ENCODE assay signal across 14 cellular contexts in the genomic region with DNA sequence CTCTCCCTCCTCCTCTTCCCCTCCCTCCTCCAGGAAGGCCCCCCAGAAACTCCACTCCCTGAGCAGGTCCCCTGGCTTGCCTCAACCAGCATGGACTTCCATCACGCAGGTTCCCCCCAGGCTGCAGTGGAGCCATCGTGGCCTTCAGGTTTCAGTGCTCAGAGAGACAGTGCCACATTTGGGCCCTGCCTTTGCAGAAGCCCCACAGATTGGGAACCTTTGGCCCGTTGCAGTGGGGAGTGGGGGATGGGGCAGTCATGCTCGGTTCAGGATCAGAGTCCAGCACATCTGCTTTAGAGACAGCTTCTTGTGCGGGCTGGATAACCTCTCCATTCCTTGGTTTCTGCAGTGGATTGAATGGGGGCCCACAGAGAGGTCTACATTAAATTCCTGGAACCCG.
DNase-seq lines count a peak whose midpoint lies in the region; ATAC-seq and TF ChIP-seq lines count a peak whose summit lies in the region.
"Had no signal": no experiment of that assay in that cellular context is flagged by ENCODE, and none has a peak within 500 bp of the region (broad histone marks: within the 10 kb centered on the region; RNA-seq: fewer than 3 reads in every experiment).

No MANE protein-coding gene starts in this region.

- TF ChIP-seq EP300 in suprapubic skin (IDR thresholded peaks at IDR 0.05) = no peak

- H3K4me3 ChIP-seq in endodermal cell (ENCODE audit: low read length) (no peak overlapping the region), suprapubic skin (no peak overlapping the region)
- H3K4me3 ChIP-seq: A549 had no signal

- H3K36me3 Mint-ChIP-seq in chondrocyte (ENCODE audit: low read depth) (peaks cover 2% of the 10 kb centered on the region), endodermal cell (ENCODE audit: low read depth) (no peaks in the 10 kb centered on the region)
- H3K36me3 Mint-ChIP-seq: CD14-positive monocyte; CD8-positive, alpha-beta T cell had no signal

- H3K9me3 ChIP-seq in endodermal cell (ENCODE audit: control insufficient read depth, low read length) (no peaks in the 10 kb centered on the region), suprapubic skin (no peaks in the 10 kb centered on the region)
- H3K9me3 ChIP-seq: A549 had no signal

- H3K9ac ChIP-seq in endodermal cell (ENCODE audit: extremely low read depth, low read length, poor library complexity, severe bottlenecking) = no peak overlapping the region

- H3K27ac Mint-ChIP-seq in chondrocyte (ENCODE audit: unreplicated experiment) = no peak overlapping the region
- no peak overlapping the region for H3K27ac Mint-ChIP-seq in endodermal cell
- H3K27ac Mint-ChIP-seq: CD14-positive monocyte; CD8-positive, alpha-beta T cell had no signal

- no peak for ATAC-seq in HG02885 (IDR thresholded peaks at IDR 0.05; ENCODE audit: poor library complexity, unreplicated experiment)
- ATAC-seq in GM19463 (IDR thresholded peaks at IDR 0.05; ENCODE audit: unreplicated experiment) = no peak
- ATAC-seq: A549; CD8-positive, alpha-beta T cell had no signal

- H3K4me1 ChIP-seq in endodermal cell (ENCODE audit: control insufficient read depth, insufficient read depth, low read length) (no peaks in the 10 kb centered on the region), suprapubic skin (no peaks in the 10 kb centered on the region)
- H3K4me1 ChIP-seq: A549 had no signal

- H3K27me3 Mint-ChIP-seq in chondrocyte (ENCODE audit: low read depth) = no peaks in the 10 kb centered on the region
- H3K27me3 Mint-ChIP-seq in endodermal cell (ENCODE audit: insufficient read depth) = peaks cover 2% of the 10 kb centered on the region

- H3K36me3 ChIP-seq in endodermal cell (ENCODE audit: control insufficient read depth, insufficient read depth, low read length) = no peaks in the 10 kb centered on the region
- no peaks in the 10 kb centered on the region for H3K36me3 ChIP-seq in suprapubic skin

- no peaks in the 10 kb centered on the region for H3K27me3 ChIP-seq in endodermal cell (ENCODE audit: control insufficient read depth, insufficient read depth, low read length, poor library complexity, severe bottlenecking)
- no peaks in the 10 kb centered on the region for H3K27me3 ChIP-seq in suprapubic skin

- H3K9me3 Mint-ChIP-seq in chondrocyte (ENCODE audit: low read depth) = peaks cover 4% of the 10 kb centered on the region
- no peaks in the 10 kb centered on the region for H3K9me3 Mint-ChIP-seq in endodermal cell

- no peaks in the 10 kb centered on the region for H3K4me1 Mint-ChIP-seq in chondrocyte (ENCODE audit: low read depth)
- no peaks in the 10 kb centered on the region for H3K4me1 Mint-ChIP-seq in endodermal cell

- 80 to 92% methylated on average over 2 to 6 of the region's 6 CpGs for WGBS in endodermal cell (ENCODE audit: insufficient coverage in 1 of 2, insufficient read length in 1 of 2), 2 experiments
- WGBS in suprapubic skin = 81% methylated on average over 5 of the region's 6 CpGs

- H3K27ac ChIP-seq in endodermal cell (ENCODE audit: low read depth, low read length) (no peak overlapping the region), suprapubic skin (no peak overlapping the region)
- H3K27ac ChIP-seq: A549, HL-60 had no signal

- no peak for TF ChIP-seq POLR2A in suprapubic skin (IDR thresholded peaks at IDR 0.05)

- no peak overlapping the region for H3K4me3 Mint-ChIP-seq in chondrocyte (ENCODE audit: unreplicated experiment)
- H3K4me3 Mint-ChIP-seq in endodermal cell = no peak overlapping the region
- H3K4me3 Mint-ChIP-seq: CD14-positive monocyte; CD8-positive, alpha-beta T cell had no signal

- TF ChIP-seq CTCF in chondrocyte (IDR thresholded peaks at IDR 0.05) (no peak), endodermal cell (conservative IDR thresholded peaks at IDR 0.05) (no peak), suprapubic skin (IDR thresholded peaks at IDR 0.05) (no peak)

- peak; percentile 66 for DNase-seq in chondrocyte (ENCODE audit: low spot score)
- peak; percentile 29 for DNase-seq in endodermal cell
- peak; percentile 57 for DNase-seq in mesenteric fat pad (ENCODE audit: low spot score)
- peak; percentile 22 to 47 for DNase-seq in suprapubic skin (ENCODE audit: low spot score in 2 of 2)
- no peak for DNase-seq in SKM-1 treated with dmso at 0.1 percent for 144 hours (lab: John Stamatoyannopoulos, UW; ENCODE audit: unreplicated experiment)
- DNase-seq: CD8-positive, alpha-beta T cell; COR-L47; DMS53; HCEC 1CT had no signal
